Comparison of ENCODE assay signal across 8 cellular contexts in the genomic region with DNA sequence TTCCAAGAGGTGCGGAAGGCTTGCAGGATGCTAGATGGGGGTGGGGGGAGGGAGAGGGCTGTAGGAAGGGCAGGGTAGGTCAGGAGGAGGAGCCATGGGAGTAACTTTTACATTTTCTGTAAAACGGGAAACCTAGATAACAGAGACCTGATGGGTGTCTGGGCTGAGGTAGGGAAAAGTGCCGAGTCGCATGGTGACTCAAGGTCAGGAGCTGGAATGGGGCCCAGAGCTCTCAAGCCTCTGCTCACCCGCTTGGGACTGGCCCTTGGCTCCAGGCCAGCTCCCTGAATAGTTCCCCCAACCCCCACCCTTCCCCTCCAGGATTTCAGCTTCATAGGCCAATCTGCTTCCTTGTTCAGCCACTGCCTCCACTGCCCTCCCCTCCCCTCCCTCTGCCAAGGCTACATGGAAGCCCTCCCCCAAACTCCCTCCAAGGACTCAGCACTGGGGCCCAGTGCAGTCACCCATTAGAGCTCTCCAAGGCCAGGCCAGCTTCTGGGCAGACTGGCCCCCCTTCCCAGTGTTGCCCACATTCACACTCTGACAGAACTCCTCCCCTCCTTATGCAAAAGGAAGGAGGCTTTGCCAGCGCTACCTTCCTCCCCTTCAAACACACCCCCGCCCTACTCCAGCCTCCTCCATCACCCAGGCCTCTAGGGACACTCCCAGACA. TPM values are rescaled to one million over a fixed set of nuclear protein-coding genes. Genes with fewer than 3 reads are reported as not detected.
DNase-seq lines count a peak whose midpoint lies in the region; ATAC-seq and TF ChIP-seq lines count a peak whose summit lies in the region.

No MANE protein-coding gene starts in this region.

- ATAC-seq in GM19351 (IDR thresholded peaks at IDR 0.05; ENCODE audit: unreplicated experiment) (no peak), GM21423 (IDR thresholded peaks at IDR 0.05; ENCODE audit: unreplicated experiment) (no peak), GM21619 (IDR thresholded peaks at IDR 0.05; ENCODE audit: unreplicated experiment) (no peak)

- peak overlapping the region; percentile 25 for H3K4me2 ChIP-seq in smooth muscle cell

- no peak overlapping the region for H3K9ac ChIP-seq in iPS-15b (ENCODE audit: low read depth, low read length)
- H3K9ac ChIP-seq in smooth muscle cell (ENCODE audit: low read depth): no peak overlapping the region

- H3K4me3 ChIP-seq in iPS-15b (ENCODE audit: low read depth, low read length) (peak overlapping the region; percentile 7), smooth muscle cell (no peak overlapping the region)

- no peak overlapping the region for H2AFZ ChIP-seq in smooth muscle cell (ENCODE audit: low read depth)

- no peak for TF ChIP-seq CTCF in smooth muscle cell (IDR thresholded peaks at IDR 0.05; ENCODE audit: borderline replicate concordance, insufficient read depth, poor library complexity, severe bottlenecking)

- DNase-seq in SHP77 (lab: John Stamatoyannopoulos, UW) (peak; percentile 24 to 31), SHP77 treated with DMSO at 0.1 percent for 48 hours (lab: John Stamatoyannopoulos, UW) (no peak), smooth muscle cell (lab: John Stamatoyannopoulos, UW; ENCODE audit: unreplicated experiment) (peak; percentile 51)

- peaks cover 30% of the 10 kb centered on the region for H3K4me1 ChIP-seq in iPS-15b (ENCODE audit: control insufficient read depth, insufficient read depth, low read length)
- peaks cover 12% of the 10 kb centered on the region for H3K4me1 ChIP-seq in smooth muscle cell (ENCODE audit: low read depth)

- no peaks in the 10 kb centered on the region for H4K20me1 ChIP-seq in smooth muscle cell (ENCODE audit: low read depth)

- H3K36me3 ChIP-seq in iPS-15b (ENCODE audit: control insufficient read depth, insufficient read depth, low read length): no peaks in the 10 kb centered on the region
- H3K36me3 ChIP-seq in smooth muscle cell (ENCODE audit: low read depth): no peaks in the 10 kb centered on the region

- H3K9me3 ChIP-seq in iPS-15b (ENCODE audit: control insufficient read depth, insufficient read depth, low read length) (no peaks in the 10 kb centered on the region), smooth muscle cell (replicated peaks; ENCODE audit: low read depth) (no peaks in the 10 kb centered on the region)

- peak overlapping the region; percentile 19 for H3K27ac ChIP-seq in angular gyrus (ENCODE audit: low read depth, low read length)
- peak overlapping the region; percentile 55 for H3K27ac ChIP-seq in smooth muscle cell (ENCODE audit: low read depth)

- no peaks in the 10 kb centered on the region for H3K79me2 ChIP-seq in smooth muscle cell (ENCODE audit: low read depth)

- H3F3A ChIP-seq in smooth muscle cell (ENCODE audit: low read depth): no peaks in the 10 kb centered on the region

- H3K27me3 ChIP-seq in iPS-15b (ENCODE audit: control insufficient read depth, insufficient read depth, low read length) (no peaks in the 10 kb centered on the region), smooth muscle cell (ENCODE audit: low read depth) (no peaks in the 10 kb centered on the region)

- WGBS in smooth muscle cell (ENCODE audit: low lambda C conversion rate): 24% methylated on average over 7 of the region's 7 CpGs

RNA-seq across cellular contexts. Expression of a gene that starts 43.6 kb away (rescaled TPM):
- total RNA-seq in smooth muscle cell: 144 and 163 TPM in 2 replicates
- 202 and 271 TPM in 2 replicates for polyA plus RNA-seq in smooth muscle cell

RNA-seq across cellular contexts. Expression of a gene that starts 45.6 kb away (rescaled TPM):
- not detected in 2 replicates for total RNA-seq in smooth muscle cell
- not detected in 2 replicates for polyA plus RNA-seq in smooth muscle cell
